Comparison of ENCODE assay signal across 18 cellular contexts in genomic region chr14:81289516-81289915, GRCh38.
A peak's percentile ranks its signal among the peaks of the same experiment; 100 is the strongest.
DNase-seq lines count a peak whose midpoint lies in the region; ATAC-seq, FAIRE-seq and TF ChIP-seq lines count a peak whose summit lies in the region.
"Had no signal": no experiment of that assay in that cellular context is flagged by ENCODE, and none has a peak within 500 bp of the region (broad histone marks: within the 10 kb centered on the region; RNA-seq: fewer than 3 reads in every experiment).

No MANE protein-coding gene starts in this region.

- peak; percentile 48 for ATAC-seq in mucosa of descending colon
- ATAC-seq: GM12878, GM23338 had no signal

- no peaks in the 10 kb centered on the region for H3K9me3 ChIP-seq in HEK293 (ENCODE audit: control insufficient read depth, insufficient read depth, low read depth, low read length)
- H3K9me3 ChIP-seq in mucosa of descending colon, result peaks cover 9% of the 10 kb centered on the region
- H3K9me3 ChIP-seq: Caco-2 had no signal

- H3K36me3 ChIP-seq in HEK293 (ENCODE audit: control insufficient read depth in 2 of 2, insufficient read depth in 1 of 2, low read length in 2 of 2) (no peaks in the 10 kb centered on the region), mucosa of descending colon (ENCODE audit: low read depth) (no peaks in the 10 kb centered on the region)
- H3K36me3 ChIP-seq: BLaER1 had no signal

- DNase-seq in NCI-H146 (lab: John Stamatoyannopoulos, UW) (peak; percentile 6), NCI-H146 treated with DMSO at 0.1 percent for 48 hours (lab: John Stamatoyannopoulos, UW; ENCODE audit: unreplicated experiment) (no peak), NCI-H69 (lab: John Stamatoyannopoulos, UW) (peak; percentile 93), mucosa of descending colon (peak in 1 of 3 donors; percentile 20), GM19239 (ENCODE audit: insufficient read length, low spot score) (no peak), T1000 (lab: John Stamatoyannopoulos, UW) (no peak)
- DNase-seq: 8988T; AML-193; Caco-2; CD8-positive, alpha-beta memory T cell; DMS79; H7 had no signal

- H3K4me1 ChIP-seq in HEK293 (ENCODE audit: control insufficient read depth, insufficient read depth, low read length), result no peaks in the 10 kb centered on the region
- no peaks in the 10 kb centered on the region for H3K4me1 ChIP-seq in mucosa of descending colon (ENCODE audit: low read depth)
- H3K4me1 ChIP-seq: BLaER1 had no signal

- no peak for FAIRE-seq in GM19239 (lab: Jason Lieb, UNC)
- FAIRE-seq: GM12878, GM18507, HTR-8/SVneo had no signal

- POLR2A ChIA-PET in HEK293 (lab: Yijun Ruan, JAX), result no interaction called here

- intact Hi-C loops in mucosa of descending colon (cut with DNase I, micrococcal nuclease), result no loop called here

- TF ChIP-seq CTCF in HEK293 (tag by site-specific recombination; IDR thresholded peaks at IDR 0.05), result no peak
- no peak for TF ChIP-seq CTCF in mucosa of descending colon (IDR thresholded peaks at IDR 0.05)

- CTCF ChIA-PET in HEK293 (lab: Yijun Ruan, JAX), result no interaction called here

- no peak overlapping the region for H3K4me3 ChIP-seq in HEK293 (ENCODE audit: low read depth, low read length)
- no peak overlapping the region for H3K4me3 ChIP-seq in mucosa of descending colon
- H3K4me3 ChIP-seq: BLaER1, GM12878, GM23338 had no signal

- no peak overlapping the region for H3K27ac ChIP-seq in HEK293 (ENCODE audit: extremely low read depth, low read depth, low read length)
- H3K27ac ChIP-seq: BLaER1 had no signal

TF ChIP-seq in HEK293, 187 proteins besides CTCF, POLR2A, EP300 and RAD21:
- TF ChIP-seq ZNF10 (tag by site-specific recombination; IDR thresholded peaks at IDR 0.05), result no peak
- TF ChIP-seq SETDB1 (IDR thresholded peaks at IDR 0.05; ENCODE audit: insufficient read length, low read length), result peak; percentile 75
- TF ChIP-seq, protein P1, sequence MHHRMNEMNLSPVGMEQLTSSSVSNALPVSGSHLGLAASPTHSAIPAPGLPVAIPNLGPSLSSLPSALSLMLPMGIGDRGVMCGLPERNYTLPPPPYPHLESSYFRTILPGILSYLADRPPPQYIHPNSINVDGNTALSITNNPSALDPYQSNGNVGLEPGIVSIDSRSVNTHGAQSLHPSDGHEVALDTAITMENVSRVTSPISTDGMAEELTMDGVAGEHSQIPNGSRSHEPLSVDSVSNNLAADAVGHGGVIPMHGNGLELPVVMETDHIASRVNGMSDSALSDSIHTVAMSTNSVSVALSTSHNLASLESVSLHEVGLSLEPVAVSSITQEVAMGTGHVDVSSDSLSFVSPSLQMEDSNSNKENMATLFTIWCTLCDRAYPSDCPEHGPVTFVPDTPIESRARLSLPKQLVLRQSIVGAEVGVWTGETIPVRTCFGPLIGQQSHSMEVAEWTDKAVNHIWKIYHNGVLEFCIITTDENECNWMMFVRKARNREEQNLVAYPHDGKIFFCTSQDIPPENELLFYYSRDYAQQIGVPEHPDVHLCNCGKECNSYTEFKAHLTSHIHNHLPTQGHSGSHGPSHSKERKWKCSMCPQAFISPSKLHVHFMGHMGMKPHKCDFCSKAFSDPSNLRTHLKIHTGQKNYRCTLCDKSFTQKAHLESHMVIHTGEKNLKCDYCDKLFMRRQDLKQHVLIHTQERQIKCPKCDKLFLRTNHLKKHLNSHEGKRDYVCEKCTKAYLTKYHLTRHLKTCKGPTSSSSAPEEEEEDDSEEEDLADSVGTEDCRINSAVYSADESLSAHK (tag by site-specific recombination; IDR thresholded peaks at IDR 0.05), result no peak
- TF ChIP-seq REPIN1 (tag by site-specific recombination; IDR thresholded peaks at IDR 0.05; ENCODE audit: low read depth), result no peak
- TF ChIP-seq TRIM28 (IDR thresholded peaks at IDR 0.05; ENCODE audit: borderline replicate concordance, low read length), result peak; percentile 89; the same call in 1 of the 2 replicates
- no peak for TF ChIP-seq ZNF629 (tag by site-specific recombination; IDR thresholded peaks at IDR 0.05)
- TF ChIP-seq ZNF404 (tag by site-specific recombination; IDR thresholded peaks at IDR 0.05), result no peak
- TF ChIP-seq ZNF155 (tag by site-specific recombination; IDR thresholded peaks at IDR 0.05), result no peak

Comparison
In these comparisons a context has a peak if more than half of its experiments do, and no peak if none do; other contexts are left out.
1. DNase-seq: peak in NCI-H146 (single experiment) and NCI-H69 (single experiment); none in NCI-H146 treated with DMSO at 0.1 percent for 48 hours (single experiment), GM19239 (single experiment) and T1000 (single experiment).